ENCODE assay signal across 10 cellular contexts in the genomic region with DNA sequence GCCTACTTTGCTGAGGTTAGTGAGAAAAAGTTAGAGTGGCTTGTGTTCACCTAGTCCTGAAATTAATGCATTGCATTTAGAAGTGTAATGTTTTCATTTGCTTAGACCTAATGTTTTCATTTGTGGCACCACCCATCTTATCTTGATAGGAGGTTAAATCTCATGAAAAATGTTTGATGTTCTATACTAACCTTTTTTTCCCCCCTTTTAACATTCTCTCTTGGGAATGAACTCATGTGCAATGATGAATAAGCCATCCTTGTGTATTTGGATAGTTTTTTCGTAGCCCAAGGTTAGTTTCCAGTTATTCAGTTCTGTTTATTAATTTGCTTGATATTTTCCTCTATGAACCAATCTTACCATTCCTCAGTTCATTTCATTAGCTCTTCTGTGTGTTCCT. TPM values are rescaled to one million over a fixed set of nuclear protein-coding genes. Genes with fewer than 3 reads are reported as not detected.
A peak's percentile ranks its signal among the peaks of the same experiment; 100 is the strongest.
DNase-seq lines count a peak whose midpoint lies in the region; FAIRE-seq and TF ChIP-seq lines count a peak whose summit lies in the region.
"Had no signal": no experiment of that assay in that cellular context is flagged by ENCODE, and none has a peak within 500 bp of the region (broad histone marks: within the 10 kb centered on the region; RNA-seq: fewer than 3 reads in every experiment).

No MANE protein-coding gene starts in this region.

- H3K36me3 ChIP-seq in SJSA1 (peaks cover 17% of the 10 kb centered on the region), fibroblast of lung (ENCODE audit: control insufficient read depth, insufficient read depth, low read length) (no peaks in the 10 kb centered on the region), sigmoid colon (no peaks in the 10 kb centered on the region), small intestine (ENCODE audit: control insufficient read depth in 2 of 2, insufficient read depth in 2 of 2, low read length in 2 of 2) (no peaks in the 10 kb centered on the region)

- no peak for TF ChIP-seq POLR2A in sigmoid colon (IDR thresholded peaks at IDR 0.05)

- no peak for TF ChIP-seq EP300 in sigmoid colon (IDR thresholded peaks at IDR 0.05)

- H3K4me3 ChIP-seq in GM12865 (ENCODE audit: low read depth, low read length), result peak overlapping the region; percentile 76
- H3K4me3 ChIP-seq in SJSA1, result no peak overlapping the region
- peak overlapping the region; percentile 26 to 74 (median 40) for H3K4me3 ChIP-seq in fibroblast of lung (replicated peaks in 1 of 4; ENCODE audit: control extremely low read depth in 1 of 4, insufficient read depth in 1 of 4, low read depth in 3 of 4, low read length in 4 of 4)
- peak overlapping the region in 2 of 4 donors; percentile 82 to 95 for H3K4me3 ChIP-seq in sigmoid colon
- no peak overlapping the region for H3K4me3 ChIP-seq in small intestine (ENCODE audit: low read depth in 1 of 2, low read length in 2 of 2)

- H3K4me2 ChIP-seq in fibroblast of lung (ENCODE audit: extremely low read depth, insufficient read depth, low read length), result peak overlapping the region; percentile 70

- 82 to 89% methylated on average over 1 of the region's 1 CpG for WGBS in sigmoid colon, 2 donors
- 70 to 82% (median 71%) methylated on average over 1 of the region's 1 CpG for WGBS in small intestine, 3 donors

- peaks cover 3% of the 10 kb centered on the region for H4K20me1 ChIP-seq in fibroblast of lung (ENCODE audit: control insufficient read depth, extremely low read depth, insufficient read depth, low read length)

- H3K9me3 ChIP-seq in SJSA1 (replicated peaks) (no peaks in the 10 kb centered on the region), fibroblast of lung (ENCODE audit: control insufficient read depth, insufficient read depth, low read depth, low read length) (no peaks in the 10 kb centered on the region), sigmoid colon (no peaks in the 10 kb centered on the region), small intestine (ENCODE audit: control insufficient read depth, low read depth) (no peaks in the 10 kb centered on the region)

- H3K4me1 ChIP-seq in SJSA1 (replicated peaks) (peaks cover 39% of the 10 kb centered on the region), fibroblast of lung (ENCODE audit: control insufficient read depth, extremely low read depth, insufficient read depth, low read length) (peaks cover 12% of the 10 kb centered on the region), sigmoid colon (peaks cover 0 to 51% (median 46%) of the 10 kb centered on the region in 4 donors), small intestine (ENCODE audit: control insufficient read depth in 2 of 2, insufficient read depth in 1 of 2, low read depth in 1 of 2, low read length in 1 of 2) (peaks cover 0 to 19% of the 10 kb centered on the region in 2 donors)

- H3K27ac ChIP-seq in SJSA1 (peak overlapping the region; percentile 91), fibroblast of lung (ENCODE audit: insufficient read depth, low read length) (peak overlapping the region; percentile 31), sigmoid colon (peak overlapping the region in 3 of 4 donors; percentile 98), small intestine (ENCODE audit: low read depth in 1 of 2, low read length in 1 of 2) (no peak overlapping the region)

- H3K27me3 ChIP-seq in SJSA1 (replicated peaks), result no peaks in the 10 kb centered on the region
- no peaks in the 10 kb centered on the region for H3K27me3 ChIP-seq in fibroblast of lung (ENCODE audit: control insufficient read depth, insufficient read depth, low read length)
- H3K27me3 ChIP-seq in sigmoid colon, result no peaks in the 10 kb centered on the region
- H3K27me3 ChIP-seq in small intestine (ENCODE audit: control insufficient read depth in 2 of 2, insufficient read depth in 2 of 2, low read length in 2 of 2), result no peaks in the 10 kb centered on the region

- peaks cover 70% of the 10 kb centered on the region for H3K79me2 ChIP-seq in fibroblast of lung (ENCODE audit: control insufficient read depth, insufficient read depth, low read length)

- H2AFZ ChIP-seq in fibroblast of lung (ENCODE audit: low read length), result no peak overlapping the region

- TF ChIP-seq CTCF in GM12865 (IDR thresholded peaks at IDR 0.05; ENCODE audit: insufficient read depth, low read depth, low read length, missing control alignments) (no peak), fibroblast of lung (conservative IDR thresholded peaks at IDR 0.05 in 1 of 2, IDR thresholded peaks at IDR 0.05 in 1 of 2; ENCODE audit: low read depth in 1 of 2, low read length in 2 of 2) (no peak), sigmoid colon (IDR thresholded peaks at IDR 0.05) (no peak)

- no peak overlapping the region for H3K9ac ChIP-seq in fibroblast of lung (ENCODE audit: insufficient read depth, low read length)

- DNase-seq in GM12865 (ENCODE audit: low read depth) (no peak), SJSA1 (ENCODE audit: low read depth in 1 of 2, low spot score in 2 of 2) (no peak), fibroblast of lung (ENCODE audit: low read depth in 2 of 2) (peak in 1 of 2 donors; percentile 65), sigmoid colon (no peak), hypothalamus (lab: John Stamatoyannopoulos, UW) (no peak), NCI-H446 treated with DMSO at 0.1 percent for 48 hours (lab: John Stamatoyannopoulos, UW) (no peak), small intestine (no peak)
- DNase-seq: activated CD8-positive, alpha-beta memory T cell treated with anti-CD3 and anti-CD28 coated beads for 24 hours; NCI-H1092 treated with DMSO at 0.1 percent for 48 hours had no signal

- intact Hi-C loops in sigmoid colon (cut with DNase I), result loop anchor here (5.0 kb wide), 1 partner anchor 113 kb away; the partner anchor contains the start of gene TRUB1

- no peak for FAIRE-seq in small intestine (lab: Jason Lieb, UNC)
- FAIRE-seq: islet of Langerhans had no signal

RNA-seq across cellular contexts. Expression of gene FHIP2A, which starts 2.8 kb away (rescaled TPM):
- total RNA-seq in SJSA1 (2014; rRNA removed; shearing (Covaris generic)), result 18.5 and 24.8 TPM in 2 replicates
- 25.7 and 26.1 TPM in 2 replicates for total RNA-seq in fibroblast of lung
- polyA plus RNA-seq in fibroblast of lung, result 20.6 and 26.6 TPM in 2 replicates
- 15.0 and 18.7 TPM in 2 replicates for polyA plus RNA-seq in fibroblast of lung (2012)
- 9.8 and 20.7 TPM in 2 replicates for polyA minus RNA-seq in fibroblast of lung (ENCODE audit: low replicate concordance)
- 10 to 100 TPM; 32.1 to 37.7 (median 36.1) TPM for total RNA-seq in sigmoid colon
- polyA plus RNA-seq in sigmoid colon, result 1 to 10 TPM; 2.4 to 5.6 (median 3.2) TPM
- 10 to 100 TPM in 1 of 3 donors, 1 to 10 TPM in 2; 4.9 to 11.2 (median 8.1) TPM for polyA plus RNA-seq in small intestine

Comparison
In these comparisons a context has a peak if more than half of its experiments do, and no peak if none do; other contexts are left out.
1. H3K4me3 ChIP-seq: peak in GM12865 (single experiment) and fibroblast of lung (4 of 4); none in SJSA1 (single experiment) and small intestine (0 of 2).
2. H3K27ac ChIP-seq: peak in SJSA1 (single experiment), fibroblast of lung (single experiment) and sigmoid colon (3 of 4); none in small intestine (0 of 2).